In genomic region chr22:39349506-39349966, GRCh38 we compare ENCODE assay signal across 8 cellular contexts. TPM values are rescaled to one million over a fixed set of nuclear protein-coding genes. Genes with fewer than 3 reads are reported as not detected.
DNase-seq lines count a peak whose midpoint lies in the region; ATAC-seq and TF ChIP-seq lines count a peak whose summit lies in the region.

No MANE protein-coding gene starts in this region.

- H3K27ac Mint-ChIP-seq in osteocyte (ENCODE audit: unreplicated experiment), result no peak overlapping the region

- H3K27ac ChIP-seq in Karpas-422 (ENCODE audit: low read length), result peak overlapping the region; percentile 71

- H3K4me1 Mint-ChIP-seq in osteocyte (ENCODE audit: unreplicated experiment), result peaks cover 27% of the 10 kb centered on the region

- DNase-seq in NCI-H146 (lab: John Stamatoyannopoulos, UW), result peak; percentile 38
- DNase-seq in NCI-H146 treated with DMSO at 0.1 percent for 48 hours (lab: John Stamatoyannopoulos, UW; ENCODE audit: unreplicated experiment), result no peak
- DNase-seq in Karpas-422, result peak; percentile 88
- peak; percentile 42 to 53 for DNase-seq in activated T-cell treated with anti-CD3 and anti-CD28 coated beads, Interleukin-2, amount 50 U/mL, for 48 hours
- DNase-seq in glomerular visceral epithelial cell (ENCODE audit: extremely low spot score), result peak; percentile 16
- DNase-seq in osteocyte (ENCODE audit: extremely low spot score, unreplicated experiment), result no peak

- no peaks in the 10 kb centered on the region for H3K9me3 ChIP-seq in Karpas-422 (ENCODE audit: low read length)

- H3K4me3 Mint-ChIP-seq in osteocyte (ENCODE audit: unreplicated experiment), result peak overlapping the region; percentile 73

- H3K4me2 ChIP-seq in Karpas-422 (ENCODE audit: low read depth, low read length, poor library complexity, severe bottlenecking), result peak overlapping the region; percentile 69

- H4K20me1 ChIP-seq in Karpas-422 (ENCODE audit: insufficient read depth, low read depth, low read length), result no peaks in the 10 kb centered on the region

- H2AFZ ChIP-seq in Karpas-422 (ENCODE audit: low read length), result peak overlapping the region; percentile 96

- H3K4me1 ChIP-seq in Karpas-422 (ENCODE audit: low read length), result peaks cover 46% of the 10 kb centered on the region

- H3K9me3 Mint-ChIP-seq in osteocyte (ENCODE audit: unreplicated experiment), result no peaks in the 10 kb centered on the region

- peak overlapping the region; percentile 85 for H3K4me3 ChIP-seq in Karpas-422 (ENCODE audit: low read length)

- H3K27me3 Mint-ChIP-seq in osteocyte (ENCODE audit: unreplicated experiment), result no peaks in the 10 kb centered on the region

- H3K79me2 ChIP-seq in Karpas-422 (ENCODE audit: low read length), result peaks cover 44% of the 10 kb centered on the region

- no peaks in the 10 kb centered on the region for H3K9me2 ChIP-seq in Karpas-422 (replicated peaks; ENCODE audit: insufficient read depth, low read length)

- no peaks in the 10 kb centered on the region for H3K36me3 ChIP-seq in Karpas-422 (ENCODE audit: insufficient read depth, low read length)

- no peak for ATAC-seq in GM19328 (IDR thresholded peaks at IDR 0.05; ENCODE audit: unreplicated experiment)
- ATAC-seq in GM18907 (IDR thresholded peaks at IDR 0.05; ENCODE audit: unreplicated experiment), result no peak

- H3K27me3 ChIP-seq in Karpas-422 (ENCODE audit: low read length), result no peaks in the 10 kb centered on the region

- TF ChIP-seq CTCF in osteocyte (IDR thresholded peaks at IDR 0.05), result no peak

- peak overlapping the region; percentile 83 for H3K9ac ChIP-seq in Karpas-422 (ENCODE audit: low read length)

- no peaks in the 10 kb centered on the region for H3K36me3 Mint-ChIP-seq in osteocyte (ENCODE audit: unreplicated experiment)

RNA-seq across cellular contexts. Expression of gene SYNGR1, which starts 0.3 kb away (rescaled TPM):
- 37.2 and 47.7 TPM in 2 replicates for total RNA-seq in Karpas-422 (2014; rRNA removed; shearing (Covaris generic); ENCODE audit: low replicate concordance)
- 24.0 and 26.6 TPM in 2 replicates for total RNA-seq in osteocyte

RNA-seq across cellular contexts. Expression of gene RPL3, which starts 30.1 kb away (rescaled TPM):
- 1,770 and 3,552 TPM in 2 replicates for total RNA-seq in Karpas-422 (2014; rRNA removed; shearing (Covaris generic); ENCODE audit: low replicate concordance)
- total RNA-seq in osteocyte, result 1,770 and 1,792 TPM in 2 replicates

RNA-seq across cellular contexts. Expression of gene TAB1, which starts 50.0 kb away (rescaled TPM):
- total RNA-seq in Karpas-422 (2014; rRNA removed; shearing (Covaris generic); ENCODE audit: low replicate concordance), result 11.0 and 15.9 TPM in 2 replicates
- 30.6 and 30.7 TPM in 2 replicates for total RNA-seq in osteocyte

Comparison
In these comparisons a context has a peak if more than half of its experiments do, and no peak if none do; other contexts are left out.
1. DNase-seq: peak in NCI-H146 (single experiment), Karpas-422 (single experiment), activated T-cell treated with anti-CD3 and anti-CD28 coated beads, Interleukin-2, amount 50 U/mL, for 48 hours (2 of 2) and glomerular visceral epithelial cell (single experiment); none in NCI-H146 treated with DMSO at 0.1 percent for 48 hours (single experiment) and osteocyte (single experiment).